2 cellular contexts compared by ENCODE assay signal in genomic region chr17:8481089-8481488, GRCh38.
A peak's percentile ranks its signal among the peaks of the same experiment; 100 is the strongest.
TF ChIP-seq lines count a peak whose summit lies in the region.

No MANE protein-coding gene starts in this region.

TF ChIP-seq in HEK293, 187 proteins besides CTCF, POLR2A, EP300 and RAD21:
- peak; percentile 53 for TF ChIP-seq ZIC2 (tag by site-specific recombination; IDR thresholded peaks at IDR 0.05)
- TF ChIP-seq ZNF114 (tag by site-specific recombination; IDR thresholded peaks at IDR 0.05): no peak
- TF ChIP-seq ZFP37 (tag by site-specific recombination; IDR thresholded peaks at IDR 0.05): no peak
- TF ChIP-seq EGR2 (tag by site-specific recombination; IDR thresholded peaks at IDR 0.05; ENCODE audit: low read depth): peak; percentile 82
- no peak for TF ChIP-seq GLI2 (tag by site-specific recombination; IDR thresholded peaks at IDR 0.05; ENCODE audit: borderline replicate concordance, low read depth)
- TF ChIP-seq ZFHX2 (tag by site-specific recombination; conservative IDR thresholded peaks at IDR 0.05): peak; percentile 88

TF ChIP-seq in H1, 55 proteins besides CTCF, POLR2A, EP300 and RAD21:
- TF ChIP-seq CHD2 (IDR thresholded peaks at IDR 0.05; ENCODE audit: low read length) (no peak), TEAD4 (IDR thresholded peaks at IDR 0.05; ENCODE audit: low read depth, low read length) (no peak)
TF ChIP-seq in H1: peak in this region for 0.
